11 cellular contexts compared by ENCODE assay signal in genomic region chr6:89084542-89084941, GRCh38. TPM values are rescaled to one million over a fixed set of nuclear protein-coding genes. Genes with fewer than 3 reads are reported as not detected.
DNase-seq lines count a peak whose midpoint lies in the region; ATAC-seq and TF ChIP-seq lines count a peak whose summit lies in the region.
"Had no signal": no experiment of that assay in that cellular context is flagged by ENCODE, and none has a peak within 500 bp of the region (broad histone marks: within the 10 kb centered on the region; RNA-seq: fewer than 3 reads in every experiment).

No MANE protein-coding gene starts in this region.

- peaks cover 32% of the 10 kb centered on the region for H3K4me1 Mint-ChIP-seq in activated naive CD4-positive, alpha-beta T cell treated with anti-CD3 and anti-CD28 coated beads, Interleukin-2, amount 10 ng/mL, durations not matched to agents 7 days and 5 days
- H3K4me1 Mint-ChIP-seq in activated naive CD8-positive, alpha-beta T cell treated with anti-CD3 and anti-CD28 coated beads, Interleukin-2, amount 50 U/mL, for 24 hours = peaks cover 39% of the 10 kb centered on the region
- peaks cover 34% of the 10 kb centered on the region for H3K4me1 Mint-ChIP-seq in memory B cell

- peaks cover 56% of the 10 kb centered on the region for H3K36me3 Mint-ChIP-seq in activated naive CD4-positive, alpha-beta T cell treated with anti-CD3 and anti-CD28 coated beads, Interleukin-2, amount 10 ng/mL, durations not matched to agents 7 days and 5 days
- H3K36me3 Mint-ChIP-seq in activated naive CD4-positive, alpha-beta T cell treated with anti-CD3 and anti-CD28 coated beads, Interleukin-2, amount 50 U/mL, for 72 hours = peaks cover 29 to 41% of the 10 kb centered on the region in 2 donors
- peaks cover 27% of the 10 kb centered on the region for H3K36me3 Mint-ChIP-seq in activated naive CD8-positive, alpha-beta T cell treated with anti-CD3 and anti-CD28 coated beads, Interleukin-2, amount 50 U/mL, for 24 hours (ENCODE audit: low read depth)
- peaks cover 30% of the 10 kb centered on the region for H3K36me3 Mint-ChIP-seq in memory B cell

- no peak overlapping the region for H4K91ac ChIP-seq in neuronal stem cell (ENCODE audit: low read depth, low read length, poor library complexity)

- H3K36me3 ChIP-seq in thoracic aorta (peaks cover 15% of the 10 kb centered on the region), neuronal stem cell (replicated peaks in 1 of 2; ENCODE audit: control insufficient read depth in 2 of 2, insufficient read depth in 2 of 2, low read length in 2 of 2) (peaks cover 14 to 32% of the 10 kb centered on the region in 2 donors)

- no peak overlapping the region for H4K8ac ChIP-seq in neuronal stem cell (ENCODE audit: low read depth, low read length)

- no peak for ATAC-seq in activated naive CD4-positive, alpha-beta T cell treated with anti-CD3 and anti-CD28 coated beads, Interleukin-2, amount 50 U/mL, for 72 hours
- no peak for ATAC-seq in activated naive CD8-positive, alpha-beta T cell treated with anti-CD3 and anti-CD28 coated beads, Interleukin-2, amount 50 U/mL, for 24 hours
- ATAC-seq in memory B cell (ENCODE audit: low read depth) (no peak), thoracic aorta (ENCODE audit: insufficient number of reproducible peaks, low FRiP score, low read depth) (no peak)
- ATAC-seq: pancreas had no signal

- no peak for DNase-seq in activated naive CD4-positive, alpha-beta T cell treated with anti-CD3 and anti-CD28 coated beads, Interleukin-2, amount 10 ng/mL, durations not matched to agents 7 days and 5 days
- no peak for DNase-seq in activated naive CD4-positive, alpha-beta T cell treated with anti-CD3 and anti-CD28 coated beads, Interleukin-2, amount 50 U/mL, for 72 hours (ENCODE audit: low spot score in 2 of 2)
- no peak for DNase-seq in activated naive CD8-positive, alpha-beta T cell treated with anti-CD3 and anti-CD28 coated beads, Interleukin-2, amount 50 U/mL, for 24 hours
- no peak for DNase-seq in memory B cell (ENCODE audit: low spot score in 2 of 2)
- no peak for DNase-seq in thoracic aorta (ENCODE audit: low spot score)
- no peak for DNase-seq in neuronal stem cell (ENCODE audit: low spot score)
- no peak for DNase-seq in NCI-H2171 (lab: John Stamatoyannopoulos, UW)
- DNase-seq in kidney tubule cell (ENCODE audit: low spot score) = no peak
- DNase-seq: NCI-H1417 treated with DMSO at 0.1 percent for 48 hours; pancreas; stimulated activated CD4-positive, alpha-beta T cell treated with anti-CD3 and anti-CD28 coated beads, Interleukin-2, amount 100 ng/mL, for 48 hours had no signal

- no peak overlapping the region for H3K4ac ChIP-seq in neuronal stem cell (ENCODE audit: low read length)

- no peak overlapping the region for H2BK120ac ChIP-seq in neuronal stem cell (ENCODE audit: low read depth, low read length)

- peak overlapping the region; percentile 33 for H3K4me3 Mint-ChIP-seq in activated naive CD4-positive, alpha-beta T cell treated with anti-CD3 and anti-CD28 coated beads, Interleukin-2, amount 10 ng/mL, durations not matched to agents 7 days and 5 days
- peak overlapping the region; percentile 42 for H3K4me3 Mint-ChIP-seq in activated naive CD8-positive, alpha-beta T cell treated with anti-CD3 and anti-CD28 coated beads, Interleukin-2, amount 50 U/mL, for 24 hours
- H3K4me3 Mint-ChIP-seq in memory B cell = no peak overlapping the region

- H3K27me3 ChIP-seq in thoracic aorta (replicated peaks; ENCODE audit: insufficient read depth) (no peaks in the 10 kb centered on the region), neuronal stem cell (ENCODE audit: control insufficient read depth in 3 of 3, insufficient read depth in 3 of 3, low read depth in 1 of 3, low read length in 3 of 3) (no peaks in the 10 kb centered on the region)
- H3K27me3 ChIP-seq: pancreas had no signal

- no peak for TF ChIP-seq CTCF in thoracic aorta (IDR thresholded peaks at IDR 0.05)

- no peak overlapping the region for H2BK5ac ChIP-seq in neuronal stem cell (ENCODE audit: low read length)

- H3K9me3 ChIP-seq in thoracic aorta = no peaks in the 10 kb centered on the region
- no peaks in the 10 kb centered on the region for H3K9me3 ChIP-seq in neuronal stem cell (replicated peaks in 1 of 2; ENCODE audit: control insufficient read depth in 2 of 2, insufficient read depth in 1 of 2, low read depth in 1 of 2, low read length in 2 of 2)
- H3K9me3 ChIP-seq: pancreas had no signal

- CTCF ChIA-PET in activated naive CD4-positive, alpha-beta T cell treated with anti-CD3 and anti-CD28 coated beads, Interleukin-2, amount 10 ng/mL, durations not matched to agents 7 days and 5 days (lab: Charles Lee) = interaction anchor here (0.6 to 1.7 kb wide), 2 partner anchors 101 to 262 kb away, joined by 3 to 5 read pairs; no protein-coding TSS in a partner anchor

- peaks cover 8% of the 10 kb centered on the region for H3K27me3 Mint-ChIP-seq in activated naive CD4-positive, alpha-beta T cell treated with anti-CD3 and anti-CD28 coated beads, Interleukin-2, amount 10 ng/mL, durations not matched to agents 7 days and 5 days
- H3K27me3 Mint-ChIP-seq in activated naive CD8-positive, alpha-beta T cell treated with anti-CD3 and anti-CD28 coated beads, Interleukin-2, amount 50 U/mL, for 24 hours = no peaks in the 10 kb centered on the region
- H3K27me3 Mint-ChIP-seq in memory B cell = no peaks in the 10 kb centered on the region

- no peak overlapping the region for H2BK15ac ChIP-seq in neuronal stem cell (ENCODE audit: low read length)

- H3K9ac ChIP-seq in neuronal stem cell (ENCODE audit: low read depth, low read length, poor library complexity) = no peak overlapping the region

- H2AFZ ChIP-seq in neuronal stem cell (ENCODE audit: low read length) = no peak overlapping the region

- no peak overlapping the region for H3K23ac ChIP-seq in neuronal stem cell (ENCODE audit: low read depth, low read length, poor library complexity)

- peak overlapping the region; percentile 13 for H3K4me3 ChIP-seq in thoracic aorta
- H3K4me3 ChIP-seq in neuronal stem cell (ENCODE audit: low read length in 2 of 2) = no peak overlapping the region

- H3K27ac ChIP-seq in thoracic aorta (no peak overlapping the region), neuronal stem cell (replicated peaks; ENCODE audit: low read length) (no peak overlapping the region)

- H2AK5ac ChIP-seq in neuronal stem cell (ENCODE audit: low read depth, low read length) = no peak overlapping the region

- H3K27ac Mint-ChIP-seq in activated naive CD4-positive, alpha-beta T cell treated with anti-CD3 and anti-CD28 coated beads, Interleukin-2, amount 10 ng/mL, durations not matched to agents 7 days and 5 days = peak overlapping the region; percentile 25
- H3K27ac Mint-ChIP-seq in activated naive CD4-positive, alpha-beta T cell treated with anti-CD3 and anti-CD28 coated beads, Interleukin-2, amount 50 U/mL, for 72 hours = peak overlapping the region in 1 of 2 donors; percentile 67
- H3K27ac Mint-ChIP-seq in activated naive CD8-positive, alpha-beta T cell treated with anti-CD3 and anti-CD28 coated beads, Interleukin-2, amount 50 U/mL, for 24 hours = peak overlapping the region; percentile 54
- H3K27ac Mint-ChIP-seq in memory B cell = peak overlapping the region; percentile 56

- peaks cover 28 to 47% of the 10 kb centered on the region in 2 donors for H3K4me1 ChIP-seq in thoracic aorta (ENCODE audit: control insufficient read depth in 1 of 2, low read depth in 2 of 2)
- peaks cover 4 to 7% of the 10 kb centered on the region in 2 donors for H3K4me1 ChIP-seq in neuronal stem cell (ENCODE audit: control insufficient read depth in 2 of 2, insufficient read depth in 1 of 2, low read depth in 1 of 2, low read length in 2 of 2)

- peaks cover 6% of the 10 kb centered on the region for H3K79me1 ChIP-seq in neuronal stem cell (ENCODE audit: low read depth, low read length)

- H3K14ac ChIP-seq in neuronal stem cell (ENCODE audit: low read length) = no peak overlapping the region

- H3K18ac ChIP-seq in neuronal stem cell (ENCODE audit: low read length) = no peak overlapping the region

- H3K9me3 Mint-ChIP-seq in activated naive CD4-positive, alpha-beta T cell treated with anti-CD3 and anti-CD28 coated beads, Interleukin-2, amount 10 ng/mL, durations not matched to agents 7 days and 5 days = no peaks in the 10 kb centered on the region
- no peaks in the 10 kb centered on the region for H3K9me3 Mint-ChIP-seq in activated naive CD4-positive, alpha-beta T cell treated with anti-CD3 and anti-CD28 coated beads, Interleukin-2, amount 50 U/mL, for 72 hours
- no peaks in the 10 kb centered on the region for H3K9me3 Mint-ChIP-seq in activated naive CD8-positive, alpha-beta T cell treated with anti-CD3 and anti-CD28 coated beads, Interleukin-2, amount 50 U/mL, for 24 hours
- no peaks in the 10 kb centered on the region for H3K9me3 Mint-ChIP-seq in memory B cell

- no peak overlapping the region for H2BK12ac ChIP-seq in neuronal stem cell (ENCODE audit: low read length)

- no peak overlapping the region for H3K4me2 ChIP-seq in neuronal stem cell (ENCODE audit: insufficient read depth, low read length, poor library complexity, severe bottlenecking)

RNA-seq across cellular contexts. Expression of gene PNRC1, which starts 4.0 kb away (rescaled TPM):
- 100 to 1,000 TPM in 1 of 2 donors, 10 to 100 TPM in 1; 97.3 to 150 TPM for total RNA-seq in activated naive CD4-positive, alpha-beta T cell treated with anti-CD3 and anti-CD28 coated beads, Interleukin-2, amount 50 U/mL, for 72 hours
- total RNA-seq in thoracic aorta = 100 to 1,000 TPM; 217 to 297 TPM
- 69.0 TPM for polyA plus RNA-seq in neuronal stem cell (2013, experiment 1 of 2)
- polyA plus RNA-seq in neuronal stem cell (2013, experiment 2 of 2) = 71.8 TPM

RNA-seq across cellular contexts. Expression of gene SRSF12, which starts 33.3 kb away (rescaled TPM):
- total RNA-seq in activated naive CD4-positive, alpha-beta T cell treated with anti-CD3 and anti-CD28 coated beads, Interleukin-2, amount 50 U/mL, for 72 hours = under 1 TPM; 0.48 to 0.53 TPM
- 1 to 10 TPM in 1 of 2 donors, under 1 TPM in 1; 0.41 to 1.3 TPM for total RNA-seq in thoracic aorta
- polyA plus RNA-seq in neuronal stem cell (2013, experiment 1 of 2) = 20.0 TPM
- 19.5 TPM for polyA plus RNA-seq in neuronal stem cell (2013, experiment 2 of 2)
